2 cellular contexts compared by ENCODE assay signal in genomic region chr3:123755085-123755484, GRCh38.
TF ChIP-seq lines count a peak whose summit lies in the region.

No MANE protein-coding gene starts in this region.

TF ChIP-seq in SK-N-SH, 30 proteins besides CTCF, POLR2A, EP300 and RAD21 (continued from another document):
- TF ChIP-seq PBX3 (IDR thresholded peaks at IDR 0.05), result no peak
- TF ChIP-seq RXRA (IDR thresholded peaks at IDR 0.05; ENCODE audit: borderline replicate concordance, low read depth), result no peak

TF ChIP-seq in SK-N-SH treated with all-trans-retinoic acid at 6 μM for 48 hours, 23 proteins besides CTCF, POLR2A, EP300 and RAD21 (continued from another document):
- TF ChIP-seq TSHZ2 (CRISPR knock-in tag; IDR thresholded peaks at IDR 0.05) (no peak), ISL1 (CRISPR knock-in tag; IDR thresholded peaks at IDR 0.05) (no peak), TOX (CRISPR knock-in tag; IDR thresholded peaks at IDR 0.05; ENCODE audit: borderline replicate concordance) (no peak), RARB (CRISPR knock-in tag; IDR thresholded peaks at IDR 0.05) (no peak), GLIS3 (CRISPR knock-in tag; IDR thresholded peaks at IDR 0.05) (no peak), POU6F1 (CRISPR knock-in tag; IDR thresholded peaks at IDR 0.05; ENCODE audit: borderline replicate concordance, low read depth) (no peak), ZNF565 (CRISPR knock-in tag; conservative IDR thresholded peaks at IDR 0.05; ENCODE audit: low read depth) (no peak), BACH2 (CRISPR knock-in tag; IDR thresholded peaks at IDR 0.05; ENCODE audit: borderline replicate concordance) (no peak), OSR1 (CRISPR knock-in tag; IDR thresholded peaks at IDR 0.05) (no peak), ZNF70 (CRISPR knock-in tag; IDR thresholded peaks at IDR 0.05) (no peak), ARNTL (CRISPR knock-in tag; IDR thresholded peaks at IDR 0.05; ENCODE audit: borderline replicate concordance, low read depth) (no peak), CSRNP3 (CRISPR knock-in tag; IDR thresholded peaks at IDR 0.05) (no peak), CSDC2 (CRISPR knock-in tag; IDR thresholded peaks at IDR 0.05) (no peak), ZNF8 (CRISPR knock-in tag; IDR thresholded peaks at IDR 0.05) (no peak), TCF4 (CRISPR knock-in tag; IDR thresholded peaks at IDR 0.05; ENCODE audit: borderline replicate concordance) (no peak), CREB5 (CRISPR knock-in tag; IDR thresholded peaks at IDR 0.05; ENCODE audit: low read depth) (no peak), ZC3H10 (CRISPR knock-in tag; IDR thresholded peaks at IDR 0.05) (no peak)
